ENCODE assay signal across 13 cellular contexts in the genomic region with DNA sequence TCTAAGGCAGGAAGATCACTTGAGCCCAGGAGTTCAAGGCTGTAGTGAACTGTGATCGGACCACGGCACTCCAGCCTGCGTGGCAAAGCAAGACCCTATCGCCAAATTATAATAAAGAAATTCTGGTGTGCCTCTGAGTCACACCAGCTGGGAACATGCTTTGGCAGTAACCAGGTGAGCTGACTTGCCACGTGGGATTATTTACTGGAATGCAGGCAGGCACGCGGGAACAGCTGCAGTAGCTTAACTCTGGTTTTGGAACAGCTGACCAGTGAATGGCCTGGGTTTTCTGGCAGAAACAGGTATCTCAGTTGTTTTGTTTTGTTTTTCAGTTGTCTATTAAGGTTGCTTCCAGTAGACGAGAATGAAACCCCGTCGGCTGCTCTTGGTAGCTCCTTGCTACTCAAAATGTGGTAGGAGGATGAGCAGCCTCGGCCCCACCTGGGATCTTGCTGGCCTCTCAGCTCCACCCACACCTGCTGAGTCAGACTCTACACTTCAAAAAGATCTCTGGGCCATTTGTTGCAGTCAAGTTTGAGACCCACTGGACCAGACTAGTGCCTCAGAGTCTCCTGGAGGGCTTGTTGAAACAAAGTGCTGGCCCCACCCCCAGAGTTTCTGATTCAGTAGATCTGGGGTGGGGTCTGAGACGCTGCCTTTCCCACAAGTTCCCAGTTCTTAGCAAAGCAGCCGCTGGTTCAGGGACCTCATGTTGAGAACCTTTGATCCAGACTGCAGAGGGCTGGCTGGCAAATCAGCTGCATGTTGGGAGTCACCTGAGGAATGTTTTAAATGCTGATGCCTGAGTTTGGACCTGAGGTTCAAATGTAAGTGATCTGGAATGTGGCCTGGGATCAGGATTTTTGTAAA. TPM values are rescaled to one million over a fixed set of nuclear protein-coding genes. Genes with fewer than 3 reads are reported as not detected.
DNase-seq lines count a peak whose midpoint lies in the region; ATAC-seq and TF ChIP-seq lines count a peak whose summit lies in the region.
"Had no signal": no experiment of that assay in that cellular context is flagged by ENCODE, and none has a peak within 500 bp of the region (broad histone marks: within the 10 kb centered on the region; RNA-seq: fewer than 3 reads in every experiment).

No MANE protein-coding gene starts in this region.

- no peaks in the 10 kb centered on the region for H3K9me3 ChIP-seq in CD8-positive, alpha-beta T cell (ENCODE audit: low read length)
- no peaks in the 10 kb centered on the region for H3K9me3 ChIP-seq in HUES64 (ENCODE audit: insufficient read depth, low read depth, low read length)

- intact Hi-C loops in CD8-positive, alpha-beta T cell (cut with DNase I, micrococcal nuclease): no loop called here
- intact Hi-C loops in dorsolateral prefrontal cortex (cut with DNase I): no loop called here

- peaks cover 4% of the 10 kb centered on the region for H3K4me1 Mint-ChIP-seq in CD8-positive, alpha-beta T cell (ENCODE audit: low read depth)

- no peak overlapping the region for H3K9ac ChIP-seq in HUES64 (ENCODE audit: low read depth, low read length)

- no peak overlapping the region for H3K4me3 Mint-ChIP-seq in CD8-positive, alpha-beta T cell
- H3K4me3 Mint-ChIP-seq: naive thymus-derived CD8-positive, alpha-beta T cell had no signal

- no peaks in the 10 kb centered on the region for H3K4me1 ChIP-seq in CD8-positive, alpha-beta T cell (ENCODE audit: insufficient read depth, low read length)
- H3K4me1 ChIP-seq in HUES64 (ENCODE audit: insufficient read depth, low read length): peaks cover 13% of the 10 kb centered on the region

- H3K36me3 Mint-ChIP-seq in CD8-positive, alpha-beta T cell: peaks cover 45% of the 10 kb centered on the region

- H3K27ac ChIP-seq in CD8-positive, alpha-beta T cell (ENCODE audit: low read depth, low read length): no peak overlapping the region
- H3K27ac ChIP-seq in HUES64 (ENCODE audit: low read depth, low read length) (peak overlapping the region; percentile 59; the same call in 1 of the 2 replicates), dorsolateral prefrontal cortex (peak overlapping the region in 38 of 59 donors; percentile 1 to 63 (median 28))
- H3K27ac ChIP-seq: brain microvascular endothelial cell, HL-60 had no signal

- H3K9me3 Mint-ChIP-seq in CD8-positive, alpha-beta T cell: no peaks in the 10 kb centered on the region
- H3K9me3 Mint-ChIP-seq: naive thymus-derived CD8-positive, alpha-beta T cell had no signal

- no peak overlapping the region for H3K4me3 ChIP-seq in CD8-positive, alpha-beta T cell (ENCODE audit: low read depth, low read length)
- no peak overlapping the region for H3K4me3 ChIP-seq in HUES64 (ENCODE audit: low read length)
- no peak overlapping the region for H3K4me3 ChIP-seq in dorsolateral prefrontal cortex

- H3K36me3 ChIP-seq in CD8-positive, alpha-beta T cell (ENCODE audit: insufficient read depth, low read length): peaks cover 14% of the 10 kb centered on the region
- peaks cover 38% of the 10 kb centered on the region for H3K36me3 ChIP-seq in HUES64 (ENCODE audit: insufficient read depth, low read length)

- H3K27me3 ChIP-seq in CD8-positive, alpha-beta T cell (ENCODE audit: insufficient read depth, low read length): no peaks in the 10 kb centered on the region
- no peaks in the 10 kb centered on the region for H3K27me3 ChIP-seq in HUES64 (ENCODE audit: insufficient read depth, low read length)
- H3K27me3 ChIP-seq in dorsolateral prefrontal cortex: no peaks in the 10 kb centered on the region
- H3K27me3 ChIP-seq: brain microvascular endothelial cell had no signal

- POLR2A ChIA-PET in CD8-positive, alpha-beta T cell (lab: Charles Lee): no interaction called here

- H3K27me3 Mint-ChIP-seq in CD8-positive, alpha-beta T cell (ENCODE audit: low read depth): no peaks in the 10 kb centered on the region
- H3K27me3 Mint-ChIP-seq: naive thymus-derived CD8-positive, alpha-beta T cell had no signal

- ATAC-seq in CD8-positive, alpha-beta T cell: no peak
- ATAC-seq in HG03135 (IDR thresholded peaks at IDR 0.05; ENCODE audit: unreplicated experiment): no peak
- ATAC-seq: naive thymus-derived CD8-positive, alpha-beta T cell had no signal

- TF ChIP-seq CTCF in CD8-positive, alpha-beta T cell (IDR thresholded peaks at IDR 0.05): no peak
- TF ChIP-seq CTCF in dorsolateral prefrontal cortex (IDR thresholded peaks at IDR 0.05 in 54 of 56, conservative IDR thresholded peaks at IDR 0.05 in 2 of 56; ENCODE audit: low read depth in 1 of 56, partially characterized antibody in 56 of 56): no peak

- no peak for DNase-seq in CD8-positive, alpha-beta T cell
- DNase-seq in dorsolateral prefrontal cortex: peak in 3 of 10 donors; percentile 46 to 67 (median 50)
- DNase-seq in myocyte (ENCODE audit: low read depth): peak; percentile 76
- no peak for DNase-seq in NCI-H748 treated with DMSO at 0.1 percent for 48 hours (lab: John Stamatoyannopoulos, UW)
- no peak for DNase-seq in DMS153 (lab: John Stamatoyannopoulos, UW)
- no peak for DNase-seq in SW 1271 (lab: John Stamatoyannopoulos, UW)
- DNase-seq: brain microvascular endothelial cell; HCEC 1CT; naive thymus-derived CD8-positive, alpha-beta T cell; NCI-H526 had no signal

- WGBS in HUES64: 42% methylated on average over 13 of the region's 13 CpGs

- peak overlapping the region; percentile 10 for H3K27ac Mint-ChIP-seq in CD8-positive, alpha-beta T cell

- CTCF ChIA-PET in CD8-positive, alpha-beta T cell (lab: Charles Lee): interaction anchor here (0.6 to 3.2 kb wide), 6 partner anchors 11 to 189 kb away, joined by 3 to 20 read pairs (median 4); a partner anchor contains a TSS

RNA-seq across cellular contexts. Expression of a gene that starts 26.6 kb away (rescaled TPM):
- total RNA-seq in CD8-positive, alpha-beta T cell: 10 to 100 TPM; 41.5 to 42.2 TPM
- 57.4 TPM for polyA plus RNA-seq in HUES64 (2013, experiment 1 of 2)
- 71.4 TPM for polyA plus RNA-seq in HUES64 (2013, experiment 2 of 2)
- total RNA-seq in dorsolateral prefrontal cortex (100 to 1,000 TPM in 64 of 120 experiments, 10 to 100 TPM in 56; 40.2 to 175 (median 102) TPM), myocyte (222 and 295 TPM in 2 replicates)
- 130 TPM for polyA plus RNA-seq in myocyte (2012)
